Comparison of ENCODE assay signal across 8 cellular contexts in genomic region chr5:174323878-174324281, GRCh38.
DNase-seq lines count a peak whose midpoint lies in the region; ATAC-seq, FAIRE-seq and TF ChIP-seq lines count a peak whose summit lies in the region.

No MANE protein-coding gene starts in this region.

- H3K9me3 ChIP-seq in GM12878 (replicated peaks; ENCODE audit: control insufficient read depth, insufficient read depth, low read length) (no peaks in the 10 kb centered on the region), neural progenitor cell (ENCODE audit: low read depth) (no peaks in the 10 kb centered on the region), suprapubic skin (no peaks in the 10 kb centered on the region)

- H3K4me3 ChIP-seq in GM06990 (replicated peaks; ENCODE audit: low read depth, low read length) (no peak overlapping the region), GM12878 (no peak overlapping the region), neural progenitor cell (no peak overlapping the region), suprapubic skin (no peak overlapping the region)

- no peaks in the 10 kb centered on the region for H3F3A ChIP-seq in neural progenitor cell (ENCODE audit: low read depth)

- TF ChIP-seq RAD21 in GM12878 (IDR thresholded peaks at IDR 0.05; ENCODE audit: insufficient read depth, low read depth, low read length) = no peak

- no peak overlapping the region for H2AFZ ChIP-seq in GM12878 (ENCODE audit: control insufficient read depth, low read depth, low read length)
- H2AFZ ChIP-seq in neural progenitor cell (replicated peaks) = peak overlapping the region; percentile 64

- no peak overlapping the region for H3K4me3 Mint-ChIP-seq in neural progenitor cell

- 5% methylated on average over 4 of the region's 4 CpGs for WGBS in GM12878 (ENCODE audit: insufficient coverage, insufficient replicate concordance, low lambda C conversion rate, missing lambda C conversion rate)
- 6% methylated on average over 4 of the region's 4 CpGs for WGBS in suprapubic skin

- peaks cover 3% of the 10 kb centered on the region for H3K9me3 Mint-ChIP-seq in neural progenitor cell

- H3K27ac ChIP-seq in GM12878 (ENCODE audit: control insufficient read depth, insufficient read depth) (no peak overlapping the region), neural progenitor cell (no peak overlapping the region), suprapubic skin (no peak overlapping the region)

- H3K4me1 ChIP-seq in GM12878 (ENCODE audit: control insufficient read depth, insufficient read depth, low read length) (no peaks in the 10 kb centered on the region), neural progenitor cell (peaks cover 13% of the 10 kb centered on the region), suprapubic skin (no peaks in the 10 kb centered on the region)

- H3K4me1 Mint-ChIP-seq in neural progenitor cell = peaks cover 27% of the 10 kb centered on the region

- TF ChIP-seq EP300 in GM12878 (IDR thresholded peaks at IDR 0.05; ENCODE audit: borderline replicate concordance in 1 of 2, control insufficient read depth in 1 of 2, low read depth in 2 of 2, low read length in 2 of 2) = no peak
- TF ChIP-seq EP300 in suprapubic skin (IDR thresholded peaks at IDR 0.05) = no peak

- H3K4me2 ChIP-seq in GM12878 (ENCODE audit: control insufficient read depth, insufficient read depth) (no peak overlapping the region), neural progenitor cell (peak overlapping the region; percentile 7)

- H3K79me2 ChIP-seq in GM12878 (ENCODE audit: control insufficient read depth, insufficient read depth, low read length) (no peaks in the 10 kb centered on the region), neural progenitor cell (ENCODE audit: low read depth) (no peaks in the 10 kb centered on the region)

- H3K27me3 Mint-ChIP-seq in neural progenitor cell (ENCODE audit: insufficient read depth, low read depth) = peaks cover 14% of the 10 kb centered on the region

- H3K27ac Mint-ChIP-seq in neural progenitor cell = no peak overlapping the region

- H4K20me1 ChIP-seq in GM12878 (ENCODE audit: control insufficient read depth, insufficient read depth) (no peaks in the 10 kb centered on the region), neural progenitor cell (ENCODE audit: low read depth) (no peaks in the 10 kb centered on the region)

- no peaks in the 10 kb centered on the region for H3K36me3 ChIP-seq in GM06990 (ENCODE audit: control insufficient read depth, insufficient read depth, low read length)
- H3K36me3 ChIP-seq in GM12878 (ENCODE audit: control insufficient read depth in 2 of 2, insufficient read depth in 2 of 2, low read length in 1 of 2) = no peaks in the 10 kb centered on the region
- no peaks in the 10 kb centered on the region for H3K36me3 ChIP-seq in neural progenitor cell
- H3K36me3 ChIP-seq in suprapubic skin = no peaks in the 10 kb centered on the region

- BruUV-seq in GM12878 (replicated peaks; lab: Mats Ljungman, UMichigan) = no TSS peak

- SMC1A ChIA-PET in GM12878 (lab: Charles Lee; ENCODE audit: uncharacterized antibody, unreplicated experiment) = interaction anchor here (1.0 to 2.0 kb wide), 2 partner anchors 12 to 471 kb away, joined by 3 to 7 read pairs; no protein-coding TSS in a partner anchor

- peak; percentile 14 for DNase-seq in GM06990 (ENCODE audit: extremely low read depth, insufficient read length)
- DNase-seq in NCI-H1105 (lab: John Stamatoyannopoulos, UW) = peak; percentile 23
- no peak for DNase-seq in GM12878 (ENCODE audit: low read depth, low spot score)
- DNase-seq in neural progenitor cell (ENCODE audit: low spot score) = peak; percentile 89
- no peak for DNase-seq in DMS114 treated with DMSO at 0.1 percent for 48 hours (lab: John Stamatoyannopoulos, UW; ENCODE audit: unreplicated experiment)
- no peak for DNase-seq in T-helper 1 cell
- no peak for DNase-seq in suprapubic skin (ENCODE audit: low spot score in 2 of 2)

- in situ Hi-C loops in GM12878 (cut with MboI) = no loop called here

- TF ChIP-seq POLR2A in GM12878 (IDR thresholded peaks at IDR 0.05; ENCODE audit: low read depth, low read length) (no peak), suprapubic skin (IDR thresholded peaks at IDR 0.05) (no peak)

- RAD21 ChIA-PET in GM12878 (lab: Charles Lee; ENCODE audit: unreplicated experiment) = interaction anchor here (0.6 to 1.3 kb wide), 2 partner anchors 12 to 597 kb away, joined by 4 read pairs; no protein-coding TSS in a partner anchor

- H3K9ac ChIP-seq in GM12878 (ENCODE audit: control insufficient read depth, insufficient read depth, low read length) (no peak overlapping the region), neural progenitor cell (no peak overlapping the region)

- peak; percentile 44 for FAIRE-seq in GM12878 (lab: Jason Lieb, UNC)

- CTCF ChIA-PET in GM12878 (lab: Yijun Ruan, JAX) = interaction anchor here (0.9 to 1.1 kb wide), 3 partner anchors 9 to 681 kb away, joined by 3 read pairs; no protein-coding TSS in a partner anchor

- H3K27me3 ChIP-seq in GM06990 (replicated peaks; ENCODE audit: control insufficient read depth, insufficient read depth, low read length) = no peaks in the 10 kb centered on the region; the same call in 1 of the 2 replicates
- no peaks in the 10 kb centered on the region for H3K27me3 ChIP-seq in GM12878 (replicated peaks in 1 of 2; ENCODE audit: control insufficient read depth in 2 of 2, insufficient read depth in 2 of 2, low read length in 1 of 2)
- H3K27me3 ChIP-seq in neural progenitor cell = peaks cover 17% of the 10 kb centered on the region
- H3K27me3 ChIP-seq in suprapubic skin = peaks cover 70% of the 10 kb centered on the region

- intact Hi-C loops in GM12878 (cut with micrococcal nuclease; ENCODE audit: unreplicated experiment) = no loop called here

- TF ChIP-seq CTCF in GM06990 (IDR thresholded peaks at IDR 0.05; ENCODE audit: insufficient read depth, low read length, poor library complexity, severe bottlenecking) (no peak), GM12878 (IDR thresholded peaks at IDR 0.05 in 2 of 3, conservative IDR thresholded peaks at IDR 0.05 in 1 of 3; ENCODE audit: control insufficient read depth in 2 of 3, extremely low read depth in 1 of 3, insufficient read depth in 1 of 3, low read depth in 3 of 3, low read length in 3 of 3) (no peak), neural progenitor cell (IDR thresholded peaks at IDR 0.05) (no peak), suprapubic skin (IDR thresholded peaks at IDR 0.05) (no peak)

- H3K36me3 Mint-ChIP-seq in neural progenitor cell = no peaks in the 10 kb centered on the region

- ATAC-seq in GM21526 (IDR thresholded peaks at IDR 0.05; ENCODE audit: low FRiP score, unreplicated experiment) = peak; percentile 69
- ATAC-seq in GM12878 = peak; percentile 91

- POLR2A ChIA-PET in GM12878 (lab: Charles Lee) = no interaction called here

TF ChIP-seq in GM12878, 131 proteins besides CTCF, POLR2A, EP300 and RAD21 (continues in another document):
- TF ChIP-seq ETV6 (conservative IDR thresholded peaks at IDR 0.05 in 1 of 2, IDR thresholded peaks at IDR 0.05 in 1 of 2; ENCODE audit: borderline replicate concordance in 1 of 2, low read depth in 1 of 2) (no peak), USF1 (IDR thresholded peaks at IDR 0.05; ENCODE audit: borderline replicate concordance, extremely low read length, insufficient read depth, low read depth, low read length) (peak; percentile 65), HCFC1 (IDR thresholded peaks at IDR 0.05; ENCODE audit: low read length) (peak; percentile 75), ATF7 (IDR thresholded peaks at IDR 0.05; ENCODE audit: low read depth) (peak; percentile 25; the same call in 1 of the 2 replicates), HDGF (IDR thresholded peaks at IDR 0.05) (no peak), SREBF2 (IDR thresholded peaks at IDR 0.05; ENCODE audit: low read length) (no peak), BHLHE40 (IDR thresholded peaks at IDR 0.05; ENCODE audit: borderline replicate concordance in 1 of 2, low read depth in 2 of 2, low read length in 1 of 2) (no peak), YY1 (IDR thresholded peaks at IDR 0.05; ENCODE audit: low read depth, low read length) (peak; percentile 54; the same call in 1 of the 2 replicates), SMARCA5 (IDR thresholded peaks at IDR 0.05) (no peak), RAD51 (IDR thresholded peaks at IDR 0.05) (peak; percentile 25; the same call in 1 of the 2 replicates), BMI1 (IDR thresholded peaks at IDR 0.05; ENCODE audit: borderline replicate concordance) (peak; percentile 67; the same call in 1 of the 2 replicates), SMAD5 (IDR thresholded peaks at IDR 0.05; ENCODE audit: low read depth) (no peak), SIX5 (IDR thresholded peaks at IDR 0.05; ENCODE audit: low read depth, low read length, severe bottlenecking) (peak; percentile 76), PML (IDR thresholded peaks at IDR 0.05; ENCODE audit: low read length) (no peak), CBFB (IDR thresholded peaks at IDR 0.05; ENCODE audit: low read depth) (no peak), ZBED1 (IDR thresholded peaks at IDR 0.05; ENCODE audit: borderline replicate concordance) (no peak), ZNF24 (IDR thresholded peaks at IDR 0.05) (no peak), NRF1 (conservative IDR thresholded peaks at IDR 0.05; ENCODE audit: low read depth, low read length) (no peak), IRF5 (IDR thresholded peaks at IDR 0.05; ENCODE audit: borderline replicate concordance) (no peak), CREM (IDR thresholded peaks at IDR 0.05; ENCODE audit: low read depth) (0 out of 2 replicates have a peak, but pooled peaks have one; percentile 25), TCF3 (IDR thresholded peaks at IDR 0.05; ENCODE audit: borderline replicate concordance, insufficient read depth, low read depth, low read length) (no peak)

Comparison
In these comparisons a context has a peak if more than half of its experiments do, and no peak if none do; other contexts are left out.
1. DNase-seq: peak in GM06990 (single experiment), NCI-H1105 (single experiment) and neural progenitor cell (single experiment); none in GM12878 (single experiment), DMS114 treated with DMSO at 0.1 percent for 48 hours (single experiment), T-helper 1 cell (0 of 5) and suprapubic skin (0 of 2).